ENCODE assay signal across 28 cellular contexts in genomic region chr6:37357860-37358259, GRCh38.
"Had no signal": no experiment of that assay in that cellular context is flagged by ENCODE, and none has a peak within 500 bp of the region (broad histone marks: within the 10 kb centered on the region; RNA-seq: fewer than 3 reads in every experiment).

No MANE protein-coding gene starts in this region.

- H3K9me3 Mint-ChIP-seq: activated CD4-positive, alpha-beta memory T cell treated with anti-CD3 and anti-CD28 coated beads, Interleukin-2, amount 10 ng/mL, durations not matched to agents 7 days and 5 days; activated naive CD4-positive, alpha-beta T cell treated with anti-CD3 and anti-CD28 coated beads, Interleukin-2, amount 10 ng/mL, durations not matched to agents 7 days and 5 days; activated naive CD8-positive, alpha-beta T cell treated with anti-CD3 and anti-CD28 coated beads, Interleukin-2, amount 50 U/mL, for 24 hours; brain had no signal

- H2AFZ ChIP-seq: PC-9 had no signal

- H3K4me3 ChIP-seq: PC-9, SK-N-MC had no signal

- H3K9ac ChIP-seq: KMS-11 had no signal

- H3K27ac ChIP-seq: KMS-11, PC-9, SK-N-MC, VCaP had no signal

- H3K4me3 Mint-ChIP-seq: activated CD4-positive, alpha-beta memory T cell treated with anti-CD3 and anti-CD28 coated beads, Interleukin-2, amount 10 ng/mL, durations not matched to agents 7 days and 5 days; activated CD8-positive, alpha-beta memory T cell treated with anti-CD3 and anti-CD28 coated beads, Interleukin-2, amount 10 ng/mL, durations not matched to agents 7 days and 5 days; activated naive CD4-positive, alpha-beta T cell treated with anti-CD3 and anti-CD28 coated beads, Interleukin-2, amount 10 ng/mL, durations not matched to agents 7 days and 5 days; activated naive CD8-positive, alpha-beta T cell; activated naive CD8-positive, alpha-beta T cell treated with anti-CD3 and anti-CD28 coated beads, Interleukin-2, amount 50 U/mL, for 24 hours had no signal

- H3K27ac Mint-ChIP-seq: activated CD4-positive, alpha-beta memory T cell treated with anti-CD3 and anti-CD28 coated beads, Interleukin-2, amount 10 ng/mL, durations not matched to agents 7 days and 5 days; activated CD8-positive, alpha-beta memory T cell treated with anti-CD3 and anti-CD28 coated beads, Interleukin-2, amount 10 ng/mL, durations not matched to agents 7 days and 5 days; activated naive CD4-positive, alpha-beta T cell treated with anti-CD3 and anti-CD28 coated beads, Interleukin-2, amount 10 ng/mL, durations not matched to agents 7 days and 5 days; activated naive CD8-positive, alpha-beta T cell; activated naive CD8-positive, alpha-beta T cell treated with anti-CD3 and anti-CD28 coated beads, Interleukin-2, amount 50 U/mL, for 24 hours; brain had no signal

- H3K4me2 ChIP-seq: KMS-11, PC-9 had no signal

- H3K27me3 Mint-ChIP-seq: activated CD4-positive, alpha-beta memory T cell treated with anti-CD3 and anti-CD28 coated beads, Interleukin-2, amount 10 ng/mL, durations not matched to agents 7 days and 5 days; activated CD8-positive, alpha-beta memory T cell treated with anti-CD3 and anti-CD28 coated beads, Interleukin-2, amount 10 ng/mL, durations not matched to agents 7 days and 5 days; activated naive CD8-positive, alpha-beta T cell; activated naive CD8-positive, alpha-beta T cell treated with anti-CD3 and anti-CD28 coated beads, Interleukin-2, amount 50 U/mL, for 24 hours had no signal

- H3K36me3 Mint-ChIP-seq: activated naive CD8-positive, alpha-beta T cell had no signal

- ATAC-seq: activated CD8-positive, alpha-beta memory T cell treated with anti-CD3 and anti-CD28 coated beads, Interleukin-2, amount 10 ng/mL, durations not matched to agents 7 days and 5 days; activated naive CD8-positive, alpha-beta T cell treated with anti-CD3 and anti-CD28 coated beads, Interleukin-2, amount 50 U/mL, for 24 hours had no signal

- DNase-seq: activated CD4-positive, alpha-beta memory T cell treated with anti-CD3 and anti-CD28 coated beads, Interleukin-2, amount 10 ng/mL, durations not matched to agents 7 days and 5 days; activated CD4-positive, alpha-beta T cell treated with anti-CD3 and anti-CD28 coated beads for 1 hour; activated CD4-positive, alpha-beta T cell treated with anti-CD3 and anti-CD28 coated beads for 48 hours; activated CD4-positive, CD25-positive, alpha-beta regulatory T cell; activated CD8-positive, alpha-beta memory T cell treated with anti-CD3 and anti-CD28 coated beads for 24 hours; activated CD8-positive, alpha-beta memory T cell treated with anti-CD3 and anti-CD28 coated beads, Interleukin-2, amount 10 ng/mL, durations not matched to agents 7 days and 5 days; activated CD8-positive, alpha-beta memory T cell treated with anti-CD3 and anti-CD28 coated beads, Interleukin-2, amount 50 U/mL, for 48 hours; activated effector memory CD4-positive, alpha-beta T cell treated with Interleukin-2 at 50 U/mL for 16 hours; activated naive CD4-positive, alpha-beta T cell treated with anti-CD3 and anti-CD28 coated beads, Interleukin-2, amount 10 ng/mL, durations not matched to agents 7 days and 5 days; activated naive CD8-positive, alpha-beta T cell treated with anti-CD3 and anti-CD28 coated beads, Interleukin-2, amount 50 U/mL, for 24 hours; activated T-cell treated with anti-CD3 and anti-CD28 coated beads, Interleukin-2, amount 50 U/mL, for 48 hours; anterior cingulate cortex; central memory CD4-positive, alpha-beta T cell; NCI-H1105; NCI-H1417 treated with DMSO at 0.1 percent for 48 hours; NCI-H187 treated with DMSO at 0.1 percent for 48 hours; NCI-H2081 treated with DMSO at 0.1 percent for 48 hours; NCI-H345; NCI-H524 treated with DMSO at 0.1 percent for 48 hours; NK-92 treated with Interleukin-12 subunit alpha and Interleukin-12 subunit beta, amount 100 ng/mL, for 24 hours; PC-9; Right ventricle myocardium superior; T1000 had no signal
